ENCODE assay signal across 8 cellular contexts in the genomic region with DNA sequence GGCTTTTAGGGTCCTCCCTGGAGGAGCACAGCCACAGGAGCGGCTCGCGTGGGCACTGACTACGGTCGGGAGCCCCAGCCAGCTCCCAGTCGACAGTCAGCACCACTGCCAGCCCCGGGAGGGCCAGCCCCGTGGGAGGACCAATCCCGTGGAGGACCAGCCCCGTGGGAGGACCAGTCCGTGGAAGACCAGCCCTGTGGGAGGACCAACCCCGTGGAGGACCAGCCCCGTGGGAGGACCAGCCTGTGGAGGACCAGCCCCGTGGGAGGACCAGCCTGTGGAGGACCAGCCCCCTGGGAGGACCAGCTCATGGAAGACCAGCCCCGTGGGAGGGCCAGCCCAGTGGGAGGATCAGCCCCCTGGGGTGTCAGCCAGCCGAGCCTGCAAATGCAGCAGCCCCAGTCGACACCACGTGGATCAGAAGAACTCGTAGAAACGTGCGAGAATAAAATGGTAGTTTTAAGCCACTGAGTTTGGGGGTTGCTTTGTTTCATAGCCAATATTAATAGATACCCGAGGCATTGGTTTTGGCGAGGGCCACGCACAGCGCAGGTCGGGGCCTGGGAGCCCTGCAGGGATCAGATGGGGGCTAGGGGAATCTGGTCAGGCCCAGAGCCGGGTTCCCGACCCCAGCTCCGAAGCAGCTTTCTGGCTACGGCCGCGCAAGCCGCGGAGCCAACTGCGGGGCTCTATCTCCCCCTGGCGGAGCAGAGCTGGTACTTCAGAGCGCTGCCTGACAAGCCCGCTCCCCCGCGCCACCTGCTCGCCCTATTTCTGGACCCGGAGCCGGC.
DNase-seq lines count a peak whose midpoint lies in the region; ATAC-seq, FAIRE-seq and TF ChIP-seq lines count a peak whose summit lies in the region.

No MANE protein-coding gene starts in this region.

- BruUV-seq in HepG2 (replicated peaks; lab: Mats Ljungman, UMichigan): no TSS peak

- in situ Hi-C loops in HepG2 (cut with HindIII; ENCODE audit: extremely low pct_ligation_motif_present, low pct_unique_long_range_greater_than_20kb): no loop called here

- FAIRE-seq in HepG2 (lab: Jason Lieb, UNC): peak; percentile 64

- H3K27me3 ChIP-seq in ACC112 (ENCODE audit: insufficient read depth, low read length) (peaks cover 73% of the 10 kb centered on the region), HepG2 (ENCODE audit: control insufficient read depth in 1 of 2, insufficient read depth in 2 of 2, low read length in 2 of 2) (peaks cover 2 to 22% of the 10 kb centered on the region in 2 experiments; a peak in 4 of 5 replicates)

- no peak overlapping the region for H3K27ac ChIP-seq in ACC112 (ENCODE audit: low read depth, low read length)
- no peak overlapping the region for H3K27ac ChIP-seq in HepG2 (ENCODE audit: extremely low read length, insufficient read depth, low read length)

- TF ChIP-seq CTCF in chondrocyte (IDR thresholded peaks at IDR 0.05): peak; percentile 94
- TF ChIP-seq CTCF in HepG2 (CRISPR knock-in tag; IDR thresholded peaks at IDR 0.05): peak; percentile 96

- TF ChIP-seq EP300 in HepG2 (IDR thresholded peaks at IDR 0.05; ENCODE audit: low read depth in 2 of 2, low read length in 2 of 2): no peak
- no peak for TF ChIP-seq EP300 in HepG2 (CRISPR knock-in tag; IDR thresholded peaks at IDR 0.05; ENCODE audit: borderline replicate concordance)

- no peaks in the 10 kb centered on the region for H4K20me1 ChIP-seq in HepG2 (ENCODE audit: insufficient read depth, low read length)

- H3K36me3 ChIP-seq in ACC112 (ENCODE audit: insufficient read depth, low read length): no peaks in the 10 kb centered on the region
- no peaks in the 10 kb centered on the region for H3K36me3 ChIP-seq in HepG2 (replicated peaks in 1 of 2; ENCODE audit: control insufficient read depth in 1 of 2, insufficient read depth in 2 of 2, low read length in 2 of 2)

- CTCF ChIA-PET in HepG2 (lab: Yijun Ruan, JAX; ENCODE audit: low intra/inter-chr PET ratio, low total read pairs): interaction anchor here (1.3 to 2.3 kb wide), 5 partner anchors 19 to 443 kb away, joined by 3 to 9 read pairs (median 4); no protein-coding TSS in a partner anchor

- H3K27ac Mint-ChIP-seq in chondrocyte (ENCODE audit: unreplicated experiment): peak overlapping the region; percentile 27

- no peaks in the 10 kb centered on the region for H3K36me3 Mint-ChIP-seq in chondrocyte (ENCODE audit: low read depth)

- peak overlapping the region; percentile 92 for H2AFZ ChIP-seq in ACC112 (ENCODE audit: low read length, unreplicated experiment)
- H2AFZ ChIP-seq in HepG2 (ENCODE audit: low read length): peak overlapping the region; percentile 67

- intact Hi-C loops in HepG2 (cut with micrococcal nuclease; ENCODE audit: unreplicated experiment): loop anchor here (1.0 to 10.0 kb wide), 5 partner anchors 25 to 1227 kb away; no protein-coding TSS in a partner anchor

- no peak for TF ChIP-seq POLR2A in HepG2 (IDR thresholded peaks at IDR 0.05; ENCODE audit: insufficient read depth in 1 of 2, low read depth in 2 of 2, low read length in 2 of 2)

- ATAC-seq in GM18508 (IDR thresholded peaks at IDR 0.05; ENCODE audit: insufficient read depth, unreplicated experiment) (peak; percentile 91), HG03025 (IDR thresholded peaks at IDR 0.05; ENCODE audit: low FRiP score, unreplicated experiment) (peak; percentile 80), HepG2 (peak; percentile 92)

- H3K4me3 ChIP-seq in ACC112 (ENCODE audit: low read depth, low read length) (peak overlapping the region; percentile 73), HepG2 (replicated peaks in 1 of 3; ENCODE audit: insufficient read depth in 1 of 3, low read depth in 2 of 3, low read length in 3 of 3) (peak overlapping the region; percentile 31 to 65 (median 32); a peak in 5 of 6 replicates)

- H3K9ac ChIP-seq in HepG2 (ENCODE audit: insufficient read depth, low read depth, low read length): peak overlapping the region; percentile 56

- WGBS in HepG2 (ENCODE audit: low lambda C conversion rate): 14% methylated on average over 27 of the region's 43 CpGs

- no peaks in the 10 kb centered on the region for H3K9me3 ChIP-seq in HepG2 (ENCODE audit: low read length)

- POLR2A ChIA-PET in HepG2 (lab: Yijun Ruan, JAX): interaction anchor here (1.5 to 1.9 kb wide), 2 partner anchors 19 to 24 kb away, joined by 10 to 19 read pairs; no protein-coding TSS in a partner anchor

- peak overlapping the region; percentile 89 for H3K4me2 ChIP-seq in HepG2 (ENCODE audit: low read depth, low read length)

- no peaks in the 10 kb centered on the region for H3K9me3 Mint-ChIP-seq in chondrocyte (ENCODE audit: low read depth)

- peaks cover 24% of the 10 kb centered on the region for H3K27me3 Mint-ChIP-seq in chondrocyte (ENCODE audit: low read depth)

- DNase-seq in NCI-H2196 treated with DMSO at 0.1 percent for 48 hours (lab: John Stamatoyannopoulos, UW; ENCODE audit: unreplicated experiment): peak; percentile 63
- DNase-seq in activated CD4-positive, alpha-beta T cell treated with anti-CD3 and anti-CD28 coated beads for 24 hours (ENCODE audit: low read depth in 2 of 2): peak; percentile 54 to 57
- no peak for DNase-seq in chondrocyte (ENCODE audit: low spot score)
- peak; percentile 58 for DNase-seq in HepG2 (ENCODE audit: low spot score)
- DNase-seq in stimulated activated CD4-positive, alpha-beta T cell treated with anti-CD3 and anti-CD28 coated beads, Interleukin-4, amount 100 ng/mL, for 1 hour: peak; percentile 69

- peak; percentile 99 for TF ChIP-seq RAD21 in HepG2 (CRISPR knock-in tag; IDR thresholded peaks at IDR 0.05)

- H3K4me3 Mint-ChIP-seq in chondrocyte (ENCODE audit: unreplicated experiment): peak overlapping the region; percentile 68

- H3K79me2 ChIP-seq in ACC112 (ENCODE audit: control insufficient read depth, insufficient read depth, low read length, unreplicated experiment) (no peaks in the 10 kb centered on the region), HepG2 (ENCODE audit: insufficient read depth, low read length) (no peaks in the 10 kb centered on the region)

- H3K4me1 ChIP-seq in ACC112 (ENCODE audit: control insufficient read depth, insufficient read depth, low read length, unreplicated experiment) (no peaks in the 10 kb centered on the region), HepG2 (ENCODE audit: insufficient read depth, low read length) (peaks cover 63% of the 10 kb centered on the region)

- peaks cover 19% of the 10 kb centered on the region for H3K4me1 Mint-ChIP-seq in chondrocyte (ENCODE audit: low read depth)

TF ChIP-seq in HepG2, 621 proteins besides CTCF, POLR2A, EP300 and RAD21 (continues in another document):
- TF ChIP-seq ZSCAN31 (CRISPR knock-in tag; IDR thresholded peaks at IDR 0.05; ENCODE audit: low read depth) (peak; percentile 88), SNAI1 (CRISPR knock-in tag; IDR thresholded peaks at IDR 0.05; ENCODE audit: borderline replicate concordance) (no peak; the same call in 1 of the 2 replicates), NONO (IDR thresholded peaks at IDR 0.05) (no peak), NONO (CRISPR knock-in tag; conservative IDR thresholded peaks at IDR 0.05) (peak; percentile 49; the same call in 1 of the 2 replicates), ZNF788 (CRISPR knock-in tag; IDR thresholded peaks at IDR 0.05; ENCODE audit: borderline replicate concordance) (peak; percentile 82; the same call in 1 of the 2 replicates), SRSF1 (optimal IDR thresholded peaks at IDR 0.05; ENCODE audit: low read depth, low read length) (no peak), KDM2A (CRISPR knock-in tag; IDR thresholded peaks at IDR 0.05; ENCODE audit: borderline replicate concordance, low read depth) (peak; percentile 90), ZBTB8A (CRISPR knock-in tag; IDR thresholded peaks at IDR 0.05; ENCODE audit: borderline replicate concordance, low read depth) (peak; percentile 71; the same call in 1 of the 2 replicates), ZFY (CRISPR knock-in tag; IDR thresholded peaks at IDR 0.05) (peak; percentile 69), ZNF10 (CRISPR knock-in tag; IDR thresholded peaks at IDR 0.05; ENCODE audit: borderline replicate concordance, low read depth) (no peak), SRSF9 (IDR thresholded peaks at IDR 0.05; ENCODE audit: borderline replicate concordance, insufficient read depth, low read depth, low read length, poor library complexity, severe bottlenecking) (no peak), ZNF101 (CRISPR knock-in tag; IDR thresholded peaks at IDR 0.05; ENCODE audit: borderline replicate concordance, low read depth) (no peak), ZNF431 (CRISPR knock-in tag; IDR thresholded peaks at IDR 0.05; ENCODE audit: borderline replicate concordance, low read depth) (no peak), JUND (CRISPR knock-in tag; IDR thresholded peaks at IDR 0.05) (no peak), ZNF710 (CRISPR knock-in tag; IDR thresholded peaks at IDR 0.05; ENCODE audit: borderline replicate concordance) (peak; percentile 61; the same call in 1 of the 2 replicates), FOXA3 (CRISPR knock-in tag; IDR thresholded peaks at IDR 0.05) (0 out of 2 replicates have a peak, but pooled peaks have one; percentile 15), FOXK2 (IDR thresholded peaks at IDR 0.05) (no peak), ZNF768 (CRISPR knock-in tag; IDR thresholded peaks at IDR 0.05) (peak; percentile 72), RFXANK (CRISPR knock-in tag; IDR thresholded peaks at IDR 0.05) (no peak), HNRNPLL (IDR thresholded peaks at IDR 0.05; ENCODE audit: low read depth, low read length, poor library complexity, severe bottlenecking) (peak; percentile 97), SYNCRIP (IDR thresholded peaks at IDR 0.05; ENCODE audit: insufficient read depth, low read depth, low read length) (no peak)
